ENCODE assay signal across 1 cellular context in the genomic region with DNA sequence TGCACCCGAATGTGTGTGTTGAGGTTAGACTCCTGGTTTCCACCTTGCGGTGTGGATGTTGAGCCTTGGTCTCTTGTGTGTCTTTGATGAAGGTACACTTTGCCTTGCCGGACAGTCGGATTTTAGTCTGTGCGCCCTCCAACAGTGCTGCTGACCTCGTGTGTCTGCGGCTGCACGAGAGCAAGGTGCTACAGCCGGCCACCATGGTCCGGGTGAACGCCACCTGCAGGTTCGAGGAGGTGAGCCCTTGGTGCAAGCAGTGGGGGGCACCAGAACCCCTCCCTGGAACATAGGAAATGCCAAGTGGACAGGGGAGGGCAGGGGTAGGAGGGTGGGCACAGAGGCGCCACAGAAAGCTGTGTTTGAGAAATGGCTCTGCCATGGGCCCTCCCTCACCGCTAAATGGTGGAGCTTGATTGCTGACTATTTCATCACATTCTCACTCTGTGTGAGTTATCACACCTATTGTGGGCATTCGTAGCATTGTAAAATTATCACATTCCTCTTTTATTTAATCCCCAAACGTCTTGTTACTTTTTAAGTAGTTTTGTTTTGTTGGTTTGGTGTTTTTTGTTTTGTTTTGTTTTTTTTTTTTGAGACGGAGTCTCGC.
TF ChIP-seq lines count a peak whose summit lies in the region.

No MANE protein-coding gene starts in this region.

TF ChIP-seq in H1, 55 proteins besides CTCF, POLR2A, EP300 and RAD21:
- TF ChIP-seq SRF (IDR thresholded peaks at IDR 0.05; ENCODE audit: low read depth, low read length) = no peak
- no peak for TF ChIP-seq CBX8 (IDR thresholded peaks at IDR 0.05; ENCODE audit: borderline replicate concordance, low read depth, low read length)
- TF ChIP-seq, protein P1, sequence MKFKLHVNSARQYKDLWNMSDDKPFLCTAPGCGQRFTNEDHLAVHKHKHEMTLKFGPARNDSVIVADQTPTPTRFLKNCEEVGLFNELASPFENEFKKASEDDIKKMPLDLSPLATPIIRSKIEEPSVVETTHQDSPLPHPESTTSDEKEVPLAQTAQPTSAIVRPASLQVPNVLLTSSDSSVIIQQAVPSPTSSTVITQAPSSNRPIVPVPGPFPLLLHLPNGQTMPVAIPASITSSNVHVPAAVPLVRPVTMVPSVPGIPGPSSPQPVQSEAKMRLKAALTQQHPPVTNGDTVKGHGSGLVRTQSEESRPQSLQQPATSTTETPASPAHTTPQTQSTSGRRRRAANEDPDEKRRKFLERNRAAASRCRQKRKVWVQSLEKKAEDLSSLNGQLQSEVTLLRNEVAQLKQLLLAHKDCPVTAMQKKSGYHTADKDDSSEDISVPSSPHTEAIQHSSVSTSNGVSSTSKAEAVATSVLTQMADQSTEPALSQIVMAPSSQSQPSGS (IDR thresholded peaks at IDR 0.05; ENCODE audit: low read length) = no peak
- no peak for TF ChIP-seq CREB1 (IDR thresholded peaks at IDR 0.05)
- no peak for TF ChIP-seq JUND (IDR thresholded peaks at IDR 0.05; ENCODE audit: low read length)
- TF ChIP-seq BRCA1 (IDR thresholded peaks at IDR 0.05; ENCODE audit: low read depth, low read length) = no peak
- TF ChIP-seq MAFK (IDR thresholded peaks at IDR 0.05; ENCODE audit: low read depth, low read length) = no peak
- TF ChIP-seq GTF2F1 (IDR thresholded peaks at IDR 0.05; ENCODE audit: borderline replicate concordance, low read depth, low read length) = no peak
- no peak for TF ChIP-seq SP2 (IDR thresholded peaks at IDR 0.05; ENCODE audit: low read length)
- TF ChIP-seq RNF2 (IDR thresholded peaks at IDR 0.05; ENCODE audit: borderline replicate concordance, low read depth, low read length, missing control alignments, poor library complexity, severe bottlenecking) = no peak
- no peak for TF ChIP-seq POU5F1 (IDR thresholded peaks at IDR 0.05; ENCODE audit: low read depth, low read length)
- no peak for TF ChIP-seq RXRA (IDR thresholded peaks at IDR 0.05; ENCODE audit: insufficient read depth, low read depth, low read length)
- TF ChIP-seq TEAD4 (IDR thresholded peaks at IDR 0.05; ENCODE audit: low read depth, low read length) = no peak
- TF ChIP-seq SIX5 (IDR thresholded peaks at IDR 0.05; ENCODE audit: low read depth, low read length) = no peak
- TF ChIP-seq KDM4A (IDR thresholded peaks at IDR 0.05; ENCODE audit: low read depth, low read length, severe bottlenecking) = no peak
- TF ChIP-seq, protein P2, sequence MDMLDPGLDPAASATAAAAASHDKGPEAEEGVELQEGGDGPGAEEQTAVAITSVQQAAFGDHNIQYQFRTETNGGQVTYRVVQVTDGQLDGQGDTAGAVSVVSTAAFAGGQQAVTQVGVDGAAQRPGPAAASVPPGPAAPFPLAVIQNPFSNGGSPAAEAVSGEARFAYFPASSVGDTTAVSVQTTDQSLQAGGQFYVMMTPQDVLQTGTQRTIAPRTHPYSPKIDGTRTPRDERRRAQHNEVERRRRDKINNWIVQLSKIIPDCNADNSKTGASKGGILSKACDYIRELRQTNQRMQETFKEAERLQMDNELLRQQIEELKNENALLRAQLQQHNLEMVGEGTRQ (IDR thresholded peaks at IDR 0.05; ENCODE audit: low read length) = no peak
- TF ChIP-seq BACH1 (IDR thresholded peaks at IDR 0.05; ENCODE audit: low read length) = no peak
- TF ChIP-seq JUN (IDR thresholded peaks at IDR 0.05; ENCODE audit: low read depth, low read length) = no peak
- TF ChIP-seq RFX5 (IDR thresholded peaks at IDR 0.05; ENCODE audit: borderline replicate concordance, low read depth, low read length) = no peak
